ENCODE assay signal across 27 cellular contexts in the genomic region with DNA sequence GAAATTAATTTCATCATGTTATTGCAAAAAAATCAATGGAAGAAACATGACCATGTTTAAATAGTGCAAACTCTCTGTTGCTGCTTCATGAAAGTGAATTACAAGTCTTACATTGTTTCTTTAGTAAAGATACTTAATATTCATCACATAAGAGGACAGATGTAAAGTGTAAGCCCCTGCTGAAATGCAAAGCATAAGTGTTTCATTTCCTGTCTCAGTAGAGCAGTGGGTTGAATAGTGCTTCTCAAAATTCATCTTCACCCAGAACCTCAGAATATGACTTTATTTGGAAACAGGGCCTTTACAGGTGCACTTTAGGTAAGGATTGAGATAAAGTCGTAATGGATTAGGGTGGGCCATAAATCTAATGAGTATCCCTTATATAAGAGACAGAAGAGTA.
"Had no signal": no experiment of that assay in that cellular context is flagged by ENCODE, and none has a peak within 500 bp of the region (broad histone marks: within the 10 kb centered on the region; RNA-seq: fewer than 3 reads in every experiment).

No MANE protein-coding gene starts in this region.

- H3K9me3 ChIP-seq: esophagus squamous epithelium, gastroesophageal sphincter had no signal

- H3K4me3 ChIP-seq: coronary artery, dorsolateral prefrontal cortex, esophagus squamous epithelium, gastroesophageal sphincter, heart right ventricle had no signal

- ATAC-seq: activated CD4-positive, CD25-positive, alpha-beta regulatory T cell treated with anti-CD3 and anti-CD28 coated beads, Interleukin-2, amount 50 U/mL, for 24 hours; activated CD8-positive, alpha-beta T cell treated with anti-CD3 and anti-CD28 coated beads for 36 hours; activated T-cell treated with anti-CD3 and anti-CD28 coated beads, Interleukin-2, amount 50 U/mL, for 4 hours; activated T-helper 17 cell treated with anti-CD3 and anti-CD28 coated beads, Interleukin-2, amount 50 U/mL, for 72 hours; effector memory CD8-positive, alpha-beta T cell; gastroesophageal sphincter; heart right ventricle had no signal

- H3K4me1 ChIP-seq: esophagus squamous epithelium, gastroesophageal sphincter, heart right ventricle had no signal

- H3K36me3 ChIP-seq: brain microvascular endothelial cell, esophagus squamous epithelium, gastroesophageal sphincter, heart right ventricle, WERI-Rb-1 had no signal

- H3K27me3 ChIP-seq: brain microvascular endothelial cell, dorsolateral prefrontal cortex, esophagus squamous epithelium, gastroesophageal sphincter, heart right ventricle had no signal

- H3K27ac ChIP-seq: brain microvascular endothelial cell, coronary artery, dorsolateral prefrontal cortex, esophagus squamous epithelium, gastroesophageal sphincter, heart right ventricle, WERI-Rb-1 had no signal

- DNase-seq: activated B cell treated with CpG ODN at 0.5 μM for 24 hours; activated CD4-positive, alpha-beta T cell treated with anti-CD3 and anti-CD28 coated beads for 48 hours; activated CD4-positive, alpha-beta T cell treated with anti-CD3 and anti-CD28 coated beads, Interleukin-2, amount 50 U/mL, for 1 hour; activated CD4-positive, alpha-beta T cell treated with anti-CD3 and anti-CD28 coated beads, Interleukin-2, amount 50 U/mL, for 48 hours; activated CD8-positive, alpha-beta memory T cell treated with anti-CD3 and anti-CD28 coated beads for 24 hours; activated CD8-positive, alpha-beta T cell treated with anti-CD3 and anti-CD28 coated beads for 36 hours; activated effector memory CD4-positive, alpha-beta T cell treated with Interleukin-2 at 50 U/mL for 16 hours; activated gamma-delta T cell treated with Interleukin-2 at 50 U/mL for 16 hours; activated naive CD4-positive, alpha-beta T cell treated with anti-CD3 and anti-CD28 coated beads, Interleukin-2, amount 50 U/mL, for 16 hours; activated naive CD4-positive, alpha-beta T cell treated with Interleukin-2 at 50 U/mL for 16 hours; activated T-cell treated with anti-CD3 and anti-CD28 coated beads, Interleukin-2, amount 50 U/mL, for 4 hours; amniotic stem cell; anterior cingulate cortex; brain microvascular endothelial cell; dorsolateral prefrontal cortex; effector memory CD8-positive, alpha-beta T cell; erythroblast; esophagus squamous epithelium; foreskin melanocyte; heart right ventricle; hippocampal formation; T1000; WERI-Rb-1 had no signal
